Comparison of ENCODE assay signal across 16 cellular contexts in the genomic region with DNA sequence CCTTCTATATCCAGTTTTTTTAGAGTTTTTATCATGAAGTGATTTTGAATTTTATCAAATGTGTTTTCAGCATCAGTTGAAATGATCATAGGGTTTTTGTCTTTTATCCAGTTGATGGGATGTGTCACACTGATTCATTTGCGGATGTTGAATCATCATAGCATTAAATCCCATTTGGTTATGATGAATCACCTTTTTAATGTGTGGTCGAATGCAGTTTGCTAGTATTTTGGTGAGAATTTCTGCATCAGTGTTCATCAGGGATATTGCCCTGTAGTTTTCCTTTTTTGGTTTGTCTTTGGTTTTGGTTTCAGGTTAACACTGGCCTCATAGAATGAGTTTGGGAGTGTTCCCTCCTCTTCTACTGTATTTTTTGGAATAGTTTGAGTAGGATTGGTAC.
DNase-seq lines count a peak whose midpoint lies in the region; ATAC-seq and TF ChIP-seq lines count a peak whose summit lies in the region.
"Had no signal": no experiment of that assay in that cellular context is flagged by ENCODE, and none has a peak within 500 bp of the region (broad histone marks: within the 10 kb centered on the region; RNA-seq: fewer than 3 reads in every experiment).

No MANE protein-coding gene starts in this region.

- H3K4me1 ChIP-seq in HCT116 (ENCODE audit: control insufficient read depth in 1 of 2, insufficient read depth in 2 of 2, low read length in 2 of 2) = peaks cover 0 to 17% of the 10 kb centered on the region in 2 experiments; a peak in 2 of 4 replicates
- H3K4me1 ChIP-seq: gastrocnemius medialis had no signal

- no peak overlapping the region for H3K27ac Mint-ChIP-seq in activated naive CD4-positive, alpha-beta T cell treated with anti-CD3 and anti-CD28 coated beads, Interleukin-2, amount 50 U/mL, for 72 hours
- H3K27ac Mint-ChIP-seq: activated T-helper 17 cell treated with anti-CD3 and anti-CD28 coated beads, Interleukin-2, amount 50 U/mL, for 72 hours; H9; nephron progenitor cell had no signal

- RAD21 ChIA-PET in HCT116 (lab: Charles Lee; ENCODE audit: low non-redundant PET in 1 of 2, low total read pairs in 2 of 2, uncharacterized antibody in 2 of 2, unreplicated experiment in 2 of 2) = no interaction called here

- H4K20me1 ChIP-seq in HCT116 (ENCODE audit: insufficient read depth) = no peaks in the 10 kb centered on the region

- TF ChIP-seq POLR2A in HCT116 (IDR thresholded peaks at IDR 0.05; ENCODE audit: borderline replicate concordance, extremely low read depth, insufficient read depth, insufficient read length) = no peak

- no peaks in the 10 kb centered on the region for H3K9me3 ChIP-seq in HCT116 (ENCODE audit: control insufficient read depth in 1 of 2, insufficient read depth in 1 of 2, low read depth in 1 of 2, low read length in 2 of 2)
- H3K9me3 ChIP-seq: gastrocnemius medialis, thoracic aorta had no signal

- peak; percentile 7; the same call in 1 of the 2 replicates for TF ChIP-seq RAD21 in HCT116 (IDR thresholded peaks at IDR 0.05; ENCODE audit: low read depth)

- no peak for TF ChIP-seq CTCF in HCT116 (IDR thresholded peaks at IDR 0.05 in 2 of 3, conservative IDR thresholded peaks at IDR 0.05 in 1 of 3; ENCODE audit: borderline replicate concordance in 1 of 3, insufficient read depth in 1 of 3, low read depth in 2 of 3, low read length in 2 of 3)

- no peaks in the 10 kb centered on the region for H3K36me3 ChIP-seq in HCT116 (ENCODE audit: control insufficient read depth in 1 of 2, insufficient read depth in 2 of 2, low read length in 2 of 2)
- H3K36me3 ChIP-seq: gastrocnemius medialis, thoracic aorta had no signal

- H3K9me2 ChIP-seq in HCT116 (ENCODE audit: insufficient read depth) = no peaks in the 10 kb centered on the region

- no peaks in the 10 kb centered on the region for H3K27me3 ChIP-seq in HCT116 (ENCODE audit: insufficient read depth, low read length)
- H3K27me3 ChIP-seq: gastrocnemius medialis had no signal

- H3K9ac ChIP-seq in HCT116 (ENCODE audit: low read length) = no peak overlapping the region

- H3K9me3 Mint-ChIP-seq in activated naive CD4-positive, alpha-beta T cell treated with anti-CD3 and anti-CD28 coated beads, Interleukin-2, amount 50 U/mL, for 72 hours = peaks cover 0 to 9% of the 10 kb centered on the region in 2 donors
- H3K9me3 Mint-ChIP-seq: H9 had no signal

- CTCF ChIA-PET in HCT116 (lab: Charles Lee) = no interaction called here

- H3K4me2 ChIP-seq in HCT116 (ENCODE audit: low read length) = peak overlapping the region; percentile 50

- no peaks in the 10 kb centered on the region for H3K79me2 ChIP-seq in HCT116 (ENCODE audit: insufficient read depth, low read length)

- no peaks in the 10 kb centered on the region for H3K36me3 Mint-ChIP-seq in activated naive CD4-positive, alpha-beta T cell treated with anti-CD3 and anti-CD28 coated beads, Interleukin-2, amount 50 U/mL, for 72 hours

- peak; percentile 55; the same call in 1 of the 2 replicates for ATAC-seq in HCT116
- ATAC-seq in activated naive CD4-positive, alpha-beta T cell treated with anti-CD3 and anti-CD28 coated beads, Interleukin-2, amount 50 U/mL, for 72 hours = no peak
- ATAC-seq: activated T-helper 17 cell treated with anti-CD3 and anti-CD28 coated beads, Interleukin-2, amount 50 U/mL, for 72 hours; gastrocnemius medialis had no signal

- intact Hi-C loops in HCT116 (cut with micrococcal nuclease) = no loop called here

- H2AFZ ChIP-seq in HCT116 (ENCODE audit: low read depth, low read length, poor library complexity, severe bottlenecking) = no peak overlapping the region

- DNase-seq in HCT116 (ENCODE audit: low read depth, low spot score) (peak; percentile 63), SW480 (ENCODE audit: low spot score) (peak; percentile 82), fibroblast of peridontal ligament (ENCODE audit: extremely low read depth) (peak; percentile 90), stromal cell of bone marrow (ENCODE audit: low read depth) (peak; percentile 94), GM19238 (ENCODE audit: insufficient read length, low spot score) (no peak), NCI-H1417 (lab: John Stamatoyannopoulos, UW) (no peak)
- DNase-seq in activated naive CD4-positive, alpha-beta T cell treated with anti-CD3 and anti-CD28 coated beads, Interleukin-2, amount 50 U/mL, for 72 hours (ENCODE audit: low spot score in 2 of 2) = no peak
- DNase-seq: cerebellar nuclear complex, gastrocnemius medialis, H9, NCI-H1436, NCI-H774, nephron progenitor cell, small intestine had no signal

- BruUV-seq in HCT116 (replicated peaks; lab: Mats Ljungman, UMichigan) = no TSS peak

- no peak overlapping the region for H3K27ac ChIP-seq in HCT116 (ENCODE audit: low read depth, low read length)
- H3K27ac ChIP-seq: gastrocnemius medialis, thoracic aorta had no signal

- POLR2A ChIA-PET in HCT116 (lab: Charles Lee) = no interaction called here

- H3K4me3 ChIP-seq in HCT116 (replicated peaks in 1 of 2; ENCODE audit: low read depth in 1 of 2, low read length in 2 of 2) = no peak overlapping the region
- H3K4me3 ChIP-seq: gastrocnemius medialis, thoracic aorta had no signal

TF ChIP-seq in HCT116, 20 proteins besides CTCF, POLR2A, EP300 and RAD21 (continues in another document):
- TF ChIP-seq CBX3 (IDR thresholded peaks at IDR 0.05; ENCODE audit: low read depth) (peak; percentile 86), SRF (IDR thresholded peaks at IDR 0.05; ENCODE audit: low read depth) (peak; percentile 86), ZFX (IDR thresholded peaks at IDR 0.05) (no peak), MAX (IDR thresholded peaks at IDR 0.05) (0 out of 2 replicates have a peak, but pooled peaks have one; percentile 24), REST (IDR thresholded peaks at IDR 0.05; ENCODE audit: low read depth) (no peak), SIN3A (IDR thresholded peaks at IDR 0.05; ENCODE audit: low read depth) (peak; percentile 63), SP1 (IDR thresholded peaks at IDR 0.05; ENCODE audit: low read depth) (peak; percentile 86), JUND (IDR thresholded peaks at IDR 0.05) (peak; percentile 92), TCF7L2 (IDR thresholded peaks at IDR 0.05; ENCODE audit: borderline replicate concordance, extremely low read depth, insufficient read depth, insufficient read length) (peak; percentile 37), ELF1 (IDR thresholded peaks at IDR 0.05; ENCODE audit: borderline replicate concordance, low read depth) (no peak), EGR1 (IDR thresholded peaks at IDR 0.05; ENCODE audit: low read depth) (0 out of 2 replicates have a peak, but pooled peaks have one; percentile 19), EZH2phosphoT487 (IDR thresholded peaks at IDR 0.05; ENCODE audit: borderline replicate concordance) (no peak), CEBPB (IDR thresholded peaks at IDR 0.05; ENCODE audit: low read depth) (peak; percentile 73), YY1 (IDR thresholded peaks at IDR 0.05; ENCODE audit: extremely low read depth, insufficient replicate concordance, low read depth, low read length) (no peak), ZNF274 (IDR thresholded peaks at IDR 0.05; ENCODE audit: low read depth, low read length) (no peak), EZH2 (IDR thresholded peaks at IDR 0.05) (no peak), FOSL1 (IDR thresholded peaks at IDR 0.05; ENCODE audit: low read depth) (peak; percentile 97), POLR2AphosphoS5 (IDR thresholded peaks at IDR 0.05; ENCODE audit: low read depth, low read length) (no peak)
- TF ChIP-seq, protein P1, sequence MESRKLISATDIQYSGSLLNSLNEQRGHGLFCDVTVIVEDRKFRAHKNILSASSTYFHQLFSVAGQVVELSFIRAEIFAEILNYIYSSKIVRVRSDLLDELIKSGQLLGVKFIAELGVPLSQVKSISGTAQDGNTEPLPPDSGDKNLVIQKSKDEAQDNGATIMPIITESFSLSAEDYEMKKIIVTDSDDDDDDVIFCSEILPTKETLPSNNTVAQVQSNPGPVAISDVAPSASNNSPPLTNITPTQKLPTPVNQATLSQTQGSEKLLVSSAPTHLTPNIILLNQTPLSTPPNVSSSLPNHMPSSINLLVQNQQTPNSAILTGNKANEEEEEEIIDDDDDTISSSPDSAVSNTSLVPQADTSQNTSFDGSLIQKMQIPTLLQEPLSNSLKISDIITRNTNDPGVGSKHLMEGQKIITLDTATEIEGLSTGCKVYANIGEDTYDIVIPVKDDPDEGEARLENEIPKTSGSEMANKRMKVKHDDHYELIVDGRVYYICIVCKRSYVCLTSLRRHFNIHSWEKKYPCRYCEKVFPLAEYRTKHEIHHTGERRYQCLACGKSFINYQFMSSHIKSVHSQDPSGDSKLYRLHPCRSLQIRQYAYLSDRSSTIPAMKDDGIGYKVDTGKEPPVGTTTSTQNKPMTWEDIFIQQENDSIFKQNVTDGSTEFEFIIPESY (IDR thresholded peaks at IDR 0.05; ENCODE audit: extremely low read depth, insufficient replicate concordance, low read length) = no peak

Comparison
In these comparisons a context has a peak if more than half of its experiments do, and no peak if none do; other contexts are left out.
1. DNase-seq: peak in HCT116 (single experiment), SW480 (single experiment), fibroblast of peridontal ligament (single experiment) and stromal cell of bone marrow (single experiment); none in GM19238 (single experiment), NCI-H1417 (0 of 3) and activated naive CD4-positive, alpha-beta T cell treated with anti-CD3 and anti-CD28 coated beads, Interleukin-2, amount 50 U/mL, for 72 hours (0 of 2).